Comparison of ENCODE assay signal across 8 cellular contexts in genomic region chr4:20395160-20395773, GRCh38.
A peak's percentile ranks its signal among the peaks of the same experiment; 100 is the strongest.
DNase-seq lines count a peak whose midpoint lies in the region; ATAC-seq and TF ChIP-seq lines count a peak whose summit lies in the region.

No MANE protein-coding gene starts in this region.

- H3K4me3 ChIP-seq in RWPE2 (ENCODE audit: severe bottlenecking), result no peak overlapping the region
- H3K4me3 ChIP-seq in retinal pigment epithelial cell (ENCODE audit: low read length), result no peak overlapping the region

- ATAC-seq in GM19395 (IDR thresholded peaks at IDR 0.05; ENCODE audit: unreplicated experiment), result peak; percentile 75
- peak; percentile 25; the same call in 1 of the 3 replicates for ATAC-seq in RWPE2 (ENCODE audit: low read depth)
- no peak for ATAC-seq in HG03457 (IDR thresholded peaks at IDR 0.05; ENCODE audit: unreplicated experiment)

- no peaks in the 10 kb centered on the region for H3K27me3 ChIP-seq in RWPE2 (ENCODE audit: insufficient read depth, poor library complexity, severe bottlenecking)

- no peak overlapping the region for H3K27ac ChIP-seq in RWPE2 (ENCODE audit: poor library complexity, severe bottlenecking)

- no peaks in the 10 kb centered on the region for H3K9me3 ChIP-seq in RWPE2 (ENCODE audit: severe bottlenecking)

- DNase-seq in DMS53 treated with DMSO at 0.1 percent for 48 hours (lab: John Stamatoyannopoulos, UW; ENCODE audit: unreplicated experiment), result peak; percentile 53
- DNase-seq in HuH-7.5 (ENCODE audit: low spot score), result peak; percentile 6
- DNase-seq in RWPE2 (ENCODE audit: low spot score), result no peak
- DNase-seq in fibroblast of peridontal ligament (ENCODE audit: extremely low read depth), result peak; percentile 36
- no peak for DNase-seq in retinal pigment epithelial cell (ENCODE audit: low read depth)
- DNase-seq in middle frontal gyrus (ENCODE audit: extremely low spot score, low spot score), result no peak

- H3K36me3 ChIP-seq in RWPE2 (ENCODE audit: low read depth), result no peaks in the 10 kb centered on the region

- H3K4me1 ChIP-seq in RWPE2 (ENCODE audit: insufficient read depth, poor library complexity, severe bottlenecking), result no peaks in the 10 kb centered on the region

- TF ChIP-seq CTCF in RWPE2 (IDR thresholded peaks at IDR 0.05; ENCODE audit: poor library complexity, severe bottlenecking), result peak; percentile 74
- peak; percentile 78 for TF ChIP-seq CTCF in retinal pigment epithelial cell (conservative IDR thresholded peaks at IDR 0.05; ENCODE audit: low read depth, low read length)

Comparison
In these comparisons a context has a peak if more than half of its experiments do, and no peak if none do; other contexts are left out.
1. DNase-seq: peak in DMS53 treated with DMSO at 0.1 percent for 48 hours (single experiment), HuH-7.5 (single experiment) and fibroblast of peridontal ligament (single experiment); none in RWPE2 (single experiment), retinal pigment epithelial cell (single experiment) and middle frontal gyrus (single experiment).